Comparison of ENCODE assay signal across 14 cellular contexts in the genomic region with DNA sequence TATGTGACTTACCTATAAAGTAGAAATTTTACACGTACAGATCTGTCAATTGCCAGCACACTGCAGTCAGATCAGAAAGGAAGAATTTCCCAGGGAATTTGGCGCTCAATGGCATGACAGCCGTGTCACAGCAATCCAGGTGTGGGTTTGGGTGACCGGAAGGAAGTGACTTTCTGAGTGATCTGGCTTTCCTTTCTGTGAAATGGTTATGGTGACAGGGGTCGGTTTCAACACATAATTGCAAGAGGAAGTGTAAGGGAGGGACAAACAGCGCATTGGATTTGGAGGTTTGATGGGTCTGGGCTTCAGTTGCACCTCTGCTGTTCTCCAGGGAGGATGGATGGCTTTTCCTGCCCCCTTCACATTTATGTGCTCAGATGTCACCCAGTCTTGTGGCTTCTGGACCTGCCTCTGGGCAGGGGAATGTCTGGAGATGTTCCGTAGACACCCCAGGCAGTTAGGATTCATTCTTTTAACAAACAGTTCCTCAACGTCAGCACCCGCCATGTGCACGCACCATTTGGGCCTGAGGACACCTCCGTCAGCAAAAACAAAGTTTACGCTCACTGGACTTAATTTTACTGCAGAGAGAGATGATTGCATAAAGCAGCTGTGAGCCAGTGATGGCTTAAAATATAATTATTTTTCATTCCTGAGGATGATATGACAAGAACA. TPM values are rescaled to one million over a fixed set of nuclear protein-coding genes. Genes with fewer than 3 reads are reported as not detected.
DNase-seq lines count a peak whose midpoint lies in the region; ATAC-seq and TF ChIP-seq lines count a peak whose summit lies in the region.
"Had no signal": no experiment of that assay in that cellular context is flagged by ENCODE, and none has a peak within 500 bp of the region (broad histone marks: within the 10 kb centered on the region; RNA-seq: fewer than 3 reads in every experiment).

No MANE protein-coding gene starts in this region.

- no peak for TF ChIP-seq POLR2A in ovary (IDR thresholded peaks at IDR 0.05)

- H3K27me3 ChIP-seq in ovary, result no peaks in the 10 kb centered on the region

- H3K27ac Mint-ChIP-seq in T-helper 1 cell treated with Interleukin-12 subunit alpha and Interleukin-12 subunit beta and Interleukin-4 antibody, amounts not matched to agents 30 μg/mL and 1 μg/mL, for 36 hours, result peak overlapping the region; percentile 79
- H3K27ac Mint-ChIP-seq in central memory CD8-positive, alpha-beta T cell (ENCODE audit: low read depth), result peak overlapping the region; percentile 6
- H3K27ac Mint-ChIP-seq: activated B cell treated with CpG ODN at 0.5 μM for 24 hours had no signal

- H3K4me1 Mint-ChIP-seq in T-helper 1 cell treated with Interleukin-12 subunit alpha and Interleukin-12 subunit beta and Interleukin-4 antibody, amounts not matched to agents 30 μg/mL and 1 μg/mL, for 36 hours (ENCODE audit: low read depth), result peaks cover 58% of the 10 kb centered on the region
- peaks cover 87% of the 10 kb centered on the region for H3K4me1 Mint-ChIP-seq in central memory CD8-positive, alpha-beta T cell

- 49 to 50% (median 49%) methylated on average over 12 of the region's 12 CpGs for WGBS in ovary, 3 donors

- no peak for TF ChIP-seq CTCF in ovary (IDR thresholded peaks at IDR 0.05)

- peak overlapping the region; percentile 37 for H3K4me3 Mint-ChIP-seq in T-helper 1 cell treated with Interleukin-12 subunit alpha and Interleukin-12 subunit beta and Interleukin-4 antibody, amounts not matched to agents 30 μg/mL and 1 μg/mL, for 36 hours
- H3K4me3 Mint-ChIP-seq in central memory CD8-positive, alpha-beta T cell, result peak overlapping the region; percentile 65
- H3K4me3 Mint-ChIP-seq: activated B cell treated with CpG ODN at 0.5 μM for 24 hours had no signal

- peak overlapping the region; percentile 27 for H3K27ac ChIP-seq in KOPT-K1 (ENCODE audit: low read depth, low read length, poor library complexity, severe bottlenecking)
- H3K27ac ChIP-seq in ovary, result peak overlapping the region in 1 of 2 donors; percentile 60

- no peak overlapping the region for H3K4me3 ChIP-seq in ovary

- H3K36me3 Mint-ChIP-seq in T-helper 1 cell treated with Interleukin-12 subunit alpha and Interleukin-12 subunit beta and Interleukin-4 antibody, amounts not matched to agents 30 μg/mL and 1 μg/mL, for 36 hours (ENCODE audit: low read depth), result peaks cover 46% of the 10 kb centered on the region
- H3K36me3 Mint-ChIP-seq in central memory CD8-positive, alpha-beta T cell (ENCODE audit: insufficient read depth), result peaks cover 46% of the 10 kb centered on the region

- H3K9me3 Mint-ChIP-seq in T-helper 1 cell treated with Interleukin-12 subunit alpha and Interleukin-12 subunit beta and Interleukin-4 antibody, amounts not matched to agents 30 μg/mL and 1 μg/mL, for 36 hours, result no peaks in the 10 kb centered on the region
- H3K9me3 Mint-ChIP-seq in central memory CD8-positive, alpha-beta T cell, result no peaks in the 10 kb centered on the region
- H3K9me3 Mint-ChIP-seq: activated B cell treated with CpG ODN at 0.5 μM for 24 hours had no signal

- DNase-seq in T-helper 1 cell (no peak), ovary (peak in 3 of 5 donors; percentile 48 to 62 (median 51))
- DNase-seq in central memory CD8-positive, alpha-beta T cell (ENCODE audit: low spot score in 2 of 2), result no peak
- no peak for DNase-seq in effector CD8-positive, alpha-beta T cell (lab: John Stamatoyannopoulos, UW)
- DNase-seq: activated B cell treated with CpG ODN at 0.5 μM for 24 hours; DMS79 treated with DMSO at 0.1 percent for 48 hours; Karpas-422; stimulated activated CD4-positive, alpha-beta T cell treated with anti-CD3 and anti-CD28 coated beads, Interleukin-2, amount 100 ng/mL, for 48 hours had no signal

- intact Hi-C loops in ovary (cut with DNase I), result loop anchor here in 1 of 4 donors (5.0 kb wide), 1 partner anchor 37 kb away; the partner anchor contains the start of gene MBP

- H3K4me1 ChIP-seq in ovary (ENCODE audit: insufficient read depth), result peaks cover 7% of the 10 kb centered on the region

- ATAC-seq in central memory CD8-positive, alpha-beta T cell (replicated peaks; ENCODE audit: extremely low read depth, poor library complexity, severe bottlenecking), result no peak
- ATAC-seq in SK-N-SH treated with all-trans-retinoic acid at 6 μM for 48 hours (no peak), GM19467 (IDR thresholded peaks at IDR 0.05; ENCODE audit: unreplicated experiment) (no peak)
- ATAC-seq: left lobe of liver had no signal

- no peaks in the 10 kb centered on the region for H3K27me3 Mint-ChIP-seq in T-helper 1 cell treated with Interleukin-12 subunit alpha and Interleukin-12 subunit beta and Interleukin-4 antibody, amounts not matched to agents 30 μg/mL and 1 μg/mL, for 36 hours (ENCODE audit: low read depth)
- H3K27me3 Mint-ChIP-seq in central memory CD8-positive, alpha-beta T cell, result no peaks in the 10 kb centered on the region
- H3K27me3 Mint-ChIP-seq: activated B cell treated with CpG ODN at 0.5 μM for 24 hours had no signal

- no peak for TF ChIP-seq EP300 in ovary (IDR thresholded peaks at IDR 0.05)

- H3K36me3 ChIP-seq in KOPT-K1 (ENCODE audit: insufficient read depth, low read length) (no peaks in the 10 kb centered on the region), ovary (no peaks in the 10 kb centered on the region)

- no peaks in the 10 kb centered on the region for H3K9me3 ChIP-seq in KOPT-K1 (ENCODE audit: insufficient read depth, low read length, poor library complexity, severe bottlenecking)
- H3K9me3 ChIP-seq in ovary, result no peaks in the 10 kb centered on the region

TF ChIP-seq in SK-N-SH treated with all-trans-retinoic acid at 6 μM for 48 hours, 23 proteins besides CTCF, POLR2A, EP300 and RAD21:
- TF ChIP-seq ZC3H10 (CRISPR knock-in tag; IDR thresholded peaks at IDR 0.05) (no peak), TCF4 (CRISPR knock-in tag; IDR thresholded peaks at IDR 0.05; ENCODE audit: borderline replicate concordance) (no peak), RARB (CRISPR knock-in tag; IDR thresholded peaks at IDR 0.05) (no peak), ZNF565 (CRISPR knock-in tag; conservative IDR thresholded peaks at IDR 0.05; ENCODE audit: low read depth) (no peak)
- TF ChIP-seq, protein P1, sequence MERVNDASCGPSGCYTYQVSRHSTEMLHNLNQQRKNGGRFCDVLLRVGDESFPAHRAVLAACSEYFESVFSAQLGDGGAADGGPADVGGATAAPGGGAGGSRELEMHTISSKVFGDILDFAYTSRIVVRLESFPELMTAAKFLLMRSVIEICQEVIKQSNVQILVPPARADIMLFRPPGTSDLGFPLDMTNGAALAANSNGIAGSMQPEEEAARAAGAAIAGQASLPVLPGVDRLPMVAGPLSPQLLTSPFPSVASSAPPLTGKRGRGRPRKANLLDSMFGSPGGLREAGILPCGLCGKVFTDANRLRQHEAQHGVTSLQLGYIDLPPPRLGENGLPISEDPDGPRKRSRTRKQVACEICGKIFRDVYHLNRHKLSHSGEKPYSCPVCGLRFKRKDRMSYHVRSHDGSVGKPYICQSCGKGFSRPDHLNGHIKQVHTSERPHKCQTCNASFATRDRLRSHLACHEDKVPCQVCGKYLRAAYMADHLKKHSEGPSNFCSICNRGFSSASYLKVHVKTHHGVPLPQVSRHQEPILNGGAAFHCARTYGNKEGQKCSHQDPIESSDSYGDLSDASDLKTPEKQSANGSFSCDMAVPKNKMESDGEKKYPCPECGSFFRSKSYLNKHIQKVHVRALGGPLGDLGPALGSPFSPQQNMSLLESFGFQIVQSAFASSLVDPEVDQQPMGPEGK (CRISPR knock-in tag; IDR thresholded peaks at IDR 0.05; ENCODE audit: borderline replicate concordance), result no peak

RNA-seq across cellular contexts. Expression of gene MBP, which starts 37.1 kb away (rescaled TPM):
- total RNA-seq in ovary, result 10 to 100 TPM; 19.9 to 38.2 (median 24.2) TPM
- 10 to 100 TPM in 1 of 2 donors, 1 to 10 TPM in 1; 7.1 to 21.6 TPM for polyA plus RNA-seq in ovary
- total RNA-seq: A172 had no signal

Comparison
In these comparisons a context has a peak if more than half of its experiments do, and no peak if none do; other contexts are left out.
1. DNase-seq: peak in ovary (3 of 5); none in T-helper 1 cell (0 of 5), central memory CD8-positive, alpha-beta T cell (0 of 2) and effector CD8-positive, alpha-beta T cell (single experiment).